Comparison of ENCODE assay signal across 15 cellular contexts in genomic region chr5:39403761-39404160, GRCh38. TPM values are rescaled to one million over a fixed set of nuclear protein-coding genes. Genes with fewer than 3 reads are reported as not detected.
"Had no signal": no experiment of that assay in that cellular context is flagged by ENCODE, and none has a peak within 500 bp of the region (broad histone marks: within the 10 kb centered on the region; RNA-seq: fewer than 3 reads in every experiment).

No MANE protein-coding gene starts in this region.

RNA-seq across cellular contexts. Expression of gene DAB2, which starts 21.0 kb away (rescaled TPM):
- total RNA-seq: activated naive CD4-positive, alpha-beta T cell treated with anti-CD3 and anti-CD28 coated beads for 36 hours; activated T-cell treated with anti-CD3 and anti-CD28 coated beads, Interleukin-2, amount 50 U/mL, for 72 hours; activated T-helper 1 cell treated with anti-CD3 and anti-CD28 coated beads, Interleukin-12 subunit alpha, Interleukin-12 subunit beta, Interleukin-2, Interleukin-4 antibody, amounts not matched to agents 30 ng/mL and 10 ng/mL and 1 ng/mL, durations not matched to agents 14 hours and 24 hours and 36 hours; activated T-helper 2 cell treated with anti-CD3 and anti-CD28 coated beads, Interferon-gamma antibody, Interleukin-2, Interleukin-4, amounts not matched to agents 10 μg/mL and 5 μg/mL and 100 μg/mL, durations not matched to agents 14 hours and 24 hours and 36 hours had no signal

RNA-seq across cellular contexts. Expression of gene C9, which starts 39.5 kb away (rescaled TPM):
- total RNA-seq: activated naive CD4-positive, alpha-beta T cell treated with anti-CD3 and anti-CD28 coated beads for 36 hours; activated naive CD4-positive, alpha-beta T cell treated with anti-CD3 and anti-CD28 coated beads, Interleukin-2, amount 50 U/mL, for 72 hours; activated naive CD8-positive, alpha-beta T cell treated with anti-CD3 and anti-CD28 coated beads for 36 hours; activated naive CD8-positive, alpha-beta T cell treated with anti-CD3 and anti-CD28 coated beads, Interleukin-2, amount 10 ng/mL, durations not matched to agents 7 days and 5 days; activated T-cell treated with anti-CD3 and anti-CD28 coated beads, Interleukin-2, amount 50 U/mL, for 72 hours; activated T-helper 1 cell treated with anti-CD3 and anti-CD28 coated beads, Interleukin-12 subunit alpha, Interleukin-12 subunit beta, Interleukin-2, Interleukin-4 antibody, amounts not matched to agents 30 ng/mL and 10 ng/mL and 1 ng/mL, durations not matched to agents 14 hours and 24 hours and 36 hours; activated T-helper 17 cell treated with anti-CD3 and anti-CD28 coated beads, Interleukin-2, amount 50 U/mL, for 72 hours; activated T-helper 2 cell treated with anti-CD3 and anti-CD28 coated beads, Interferon-gamma antibody, Interleukin-2, Interleukin-4, amounts not matched to agents 10 μg/mL and 5 μg/mL and 100 μg/mL, durations not matched to agents 14 hours and 24 hours and 36 hours; body of pancreas; bronchial epithelial cell; cardiac muscle cell; cardiac septum; cerebellum; chondrocyte had no signal
- polyA plus RNA-seq: adipose tissue, cardiac muscle cell had no signal
